2 cellular contexts compared by ENCODE assay signal in genomic region chr21:45320991-45321656, GRCh38.
TF ChIP-seq lines count a peak whose summit lies in the region.

No MANE protein-coding gene starts in this region.

TF ChIP-seq in HEK293, 187 proteins besides CTCF, POLR2A, EP300 and RAD21:
- no peak for TF ChIP-seq ZNF530 (tag by site-specific recombination; IDR thresholded peaks at IDR 0.05; ENCODE audit: low read depth)
- TF ChIP-seq GLIS1 (tag by site-specific recombination; IDR thresholded peaks at IDR 0.05), result no peak
- no peak for TF ChIP-seq ZEB2 (tag by site-specific recombination; IDR thresholded peaks at IDR 0.05)
- TF ChIP-seq ZNF214 (tag by site-specific recombination; IDR thresholded peaks at IDR 0.05; ENCODE audit: borderline replicate concordance), result no peak
- TF ChIP-seq ZFHX2 (tag by site-specific recombination; conservative IDR thresholded peaks at IDR 0.05), result peak; percentile 63
- TF ChIP-seq ZNF776 (tag by site-specific recombination; IDR thresholded peaks at IDR 0.05; ENCODE audit: borderline replicate concordance), result no peak
- TF ChIP-seq PRDM2 (tag by site-specific recombination; IDR thresholded peaks at IDR 0.05; ENCODE audit: borderline replicate concordance), result no peak
- TF ChIP-seq EGR2 (tag by site-specific recombination; IDR thresholded peaks at IDR 0.05; ENCODE audit: low read depth), result peak; percentile 68
- no peak for TF ChIP-seq ZNF792 (tag by site-specific recombination; IDR thresholded peaks at IDR 0.05)
- TF ChIP-seq HOXC10 (CRISPR knock-in tag; IDR thresholded peaks at IDR 0.05), result no peak

TF ChIP-seq in SK-N-SH treated with all-trans-retinoic acid at 6 μM for 48 hours, 23 proteins besides CTCF, POLR2A, EP300 and RAD21:
- TF ChIP-seq CSRNP3 (CRISPR knock-in tag; IDR thresholded peaks at IDR 0.05), result no peak
- no peak for TF ChIP-seq ARNTL (CRISPR knock-in tag; IDR thresholded peaks at IDR 0.05; ENCODE audit: borderline replicate concordance, low read depth)
- no peak for TF ChIP-seq TCF4 (CRISPR knock-in tag; IDR thresholded peaks at IDR 0.05; ENCODE audit: borderline replicate concordance)
- no peak for TF ChIP-seq SNAI2 (CRISPR knock-in tag; IDR thresholded peaks at IDR 0.05)
- TF ChIP-seq CREB5 (CRISPR knock-in tag; IDR thresholded peaks at IDR 0.05; ENCODE audit: low read depth), result no peak
- TF ChIP-seq ESRRG (CRISPR knock-in tag; IDR thresholded peaks at IDR 0.05), result no peak
- TF ChIP-seq GLIS3 (CRISPR knock-in tag; IDR thresholded peaks at IDR 0.05), result no peak
- no peak for TF ChIP-seq OSR1 (CRISPR knock-in tag; IDR thresholded peaks at IDR 0.05)
- TF ChIP-seq POU6F1 (CRISPR knock-in tag; IDR thresholded peaks at IDR 0.05; ENCODE audit: borderline replicate concordance, low read depth), result no peak
- no peak for TF ChIP-seq CSDC2 (CRISPR knock-in tag; IDR thresholded peaks at IDR 0.05)
- TF ChIP-seq ZNF8 (CRISPR knock-in tag; IDR thresholded peaks at IDR 0.05), result no peak
- TF ChIP-seq PATZ1 (CRISPR knock-in tag; IDR thresholded peaks at IDR 0.05; ENCODE audit: borderline replicate concordance), result no peak
